Comparison of ENCODE assay signal across 12 cellular contexts in genomic region chr12:56668197-56668457, GRCh38. TPM values are rescaled to one million over a fixed set of nuclear protein-coding genes. Genes with fewer than 3 reads are reported as not detected.
DNase-seq lines count a peak whose midpoint lies in the region; ATAC-seq and TF ChIP-seq lines count a peak whose summit lies in the region.
"Had no signal": no experiment of that assay in that cellular context is flagged by ENCODE, and none has a peak within 500 bp of the region (broad histone marks: within the 10 kb centered on the region; RNA-seq: fewer than 3 reads in every experiment).

No MANE protein-coding gene starts in this region.

- no peaks in the 10 kb centered on the region for H3K27me3 Mint-ChIP-seq in activated naive CD4-positive, alpha-beta T cell treated with anti-CD3 and anti-CD28 coated beads, Interleukin-2, amount 50 U/mL, for 24 hours
- no peaks in the 10 kb centered on the region for H3K27me3 Mint-ChIP-seq in activated naive CD8-positive, alpha-beta T cell
- no peaks in the 10 kb centered on the region for H3K27me3 Mint-ChIP-seq in stimulated activated naive CD8-positive, alpha-beta T cell treated with anti-CD3 and anti-CD28 coated beads, Interleukin-15, amount 100 ng/mL, for 72 hours
- H3K27me3 Mint-ChIP-seq in T-cell, result no peaks in the 10 kb centered on the region

- POLR2A ChIA-PET in HCT116 (lab: Charles Lee) (no interaction called here), T-cell (lab: Charles Lee) (no interaction called here)

- RAD21 ChIA-PET in HCT116 (lab: Charles Lee; ENCODE audit: low non-redundant PET in 1 of 2, low total read pairs in 2 of 2, uncharacterized antibody in 2 of 2, unreplicated experiment in 2 of 2), result no interaction called here

- no peaks in the 10 kb centered on the region for H3K9me3 ChIP-seq in HCT116 (ENCODE audit: control insufficient read depth in 1 of 2, insufficient read depth in 1 of 2, low read depth in 1 of 2, low read length in 2 of 2)

- H3K4me2 ChIP-seq in HCT116 (ENCODE audit: low read length), result peak overlapping the region; percentile 40; the same call in 1 of the 2 replicates

- intact Hi-C loops in HCT116 (cut with micrococcal nuclease), result no loop called here

- peaks cover 11 to 44% of the 10 kb centered on the region in 2 experiments for H3K4me1 ChIP-seq in HCT116 (ENCODE audit: control insufficient read depth in 1 of 2, insufficient read depth in 2 of 2, low read length in 2 of 2)

- H3K27ac Mint-ChIP-seq in activated naive CD4-positive, alpha-beta T cell treated with anti-CD3 and anti-CD28 coated beads, Interleukin-2, amount 50 U/mL, for 24 hours, result peak overlapping the region; percentile 17
- peak overlapping the region; percentile 42 for H3K27ac Mint-ChIP-seq in activated naive CD8-positive, alpha-beta T cell
- peak overlapping the region in 1 of 2 donors; percentile 19 for H3K27ac Mint-ChIP-seq in stimulated activated naive CD8-positive, alpha-beta T cell treated with anti-CD3 and anti-CD28 coated beads, Interleukin-15, amount 100 ng/mL, for 72 hours
- H3K27ac Mint-ChIP-seq in T-cell, result peak overlapping the region in 1 of 2 donors; percentile 47

- peaks cover 57 to 83% of the 10 kb centered on the region in 2 experiments for H3K36me3 ChIP-seq in HCT116 (ENCODE audit: control insufficient read depth in 1 of 2, insufficient read depth in 2 of 2, low read length in 2 of 2)

- no TSS peak for BruUV-seq in HCT116 (replicated peaks; lab: Mats Ljungman, UMichigan)

- H3K27ac ChIP-seq in HCT116 (ENCODE audit: low read depth, low read length), result peak overlapping the region; percentile 4; the same call in 1 of the 2 replicates

- no peak overlapping the region for H3K4me3 Mint-ChIP-seq in activated naive CD4-positive, alpha-beta T cell treated with anti-CD3 and anti-CD28 coated beads, Interleukin-2, amount 50 U/mL, for 24 hours
- H3K4me3 Mint-ChIP-seq in activated naive CD8-positive, alpha-beta T cell, result peak overlapping the region; percentile 25
- peak overlapping the region; percentile 23 to 26 for H3K4me3 Mint-ChIP-seq in stimulated activated naive CD8-positive, alpha-beta T cell treated with anti-CD3 and anti-CD28 coated beads, Interleukin-15, amount 100 ng/mL, for 72 hours
- no peak overlapping the region for H3K4me3 Mint-ChIP-seq in T-cell

- no peak overlapping the region for H3K4me3 ChIP-seq in HCT116 (replicated peaks in 1 of 2; ENCODE audit: low read depth in 1 of 2, low read length in 2 of 2)

- H3K36me3 Mint-ChIP-seq in activated naive CD4-positive, alpha-beta T cell treated with anti-CD3 and anti-CD28 coated beads, Interleukin-2, amount 50 U/mL, for 24 hours, result peaks cover 9% of the 10 kb centered on the region
- H3K36me3 Mint-ChIP-seq in activated naive CD8-positive, alpha-beta T cell, result peaks cover 9% of the 10 kb centered on the region
- H3K36me3 Mint-ChIP-seq in T-cell, result peaks cover 60% of the 10 kb centered on the region

- H4K20me1 ChIP-seq in HCT116 (ENCODE audit: insufficient read depth), result peaks cover 71% of the 10 kb centered on the region; the same call in 1 of the 2 replicates

- no peak for TF ChIP-seq POLR2A in HCT116 (IDR thresholded peaks at IDR 0.05; ENCODE audit: borderline replicate concordance, extremely low read depth, insufficient read depth, insufficient read length)

- H2AFZ ChIP-seq in HCT116 (ENCODE audit: low read depth, low read length, poor library complexity, severe bottlenecking), result no peak overlapping the region

- CTCF ChIA-PET in HCT116 (lab: Charles Lee), result interaction anchor here (1.5 kb wide), 1 partner anchor 31 kb away, joined by 4 read pairs; no protein-coding TSS in a partner anchor
- CTCF ChIA-PET in T-cell (lab: Charles Lee), result interaction anchor here in 1 of 2 donors (1.2 kb wide), 1 partner anchor 31 kb away, joined by 4 read pairs; no protein-coding TSS in a partner anchor

- no peak overlapping the region for H3K9ac ChIP-seq in HCT116 (ENCODE audit: low read length)

- DNase-seq in activated naive CD4-positive, alpha-beta T cell (lab: John Stamatoyannopoulos, UW), result no peak
- DNase-seq in HCT116 (ENCODE audit: low read depth, low spot score) (no peak), T-cell (no peak)
- no peak for DNase-seq in stimulated activated naive CD8-positive, alpha-beta T cell treated with anti-CD3 and anti-CD28 coated beads, Interleukin-15, amount 100 ng/mL, for 72 hours
- DNase-seq: IMR-90, NCI-H1930, NCI-H2171, NCI-H82, SIG-M5 had no signal

- ATAC-seq in HCT116 (no peak), GM19395 (IDR thresholded peaks at IDR 0.05; ENCODE audit: unreplicated experiment) (no peak), T-cell (replicated peaks in 1 of 4) (no peak)
- ATAC-seq in stimulated activated naive CD8-positive, alpha-beta T cell treated with anti-CD3 and anti-CD28 coated beads, Interleukin-15, amount 100 ng/mL, for 72 hours, result peak; percentile 64

- H3K9me2 ChIP-seq in HCT116 (ENCODE audit: insufficient read depth), result no peaks in the 10 kb centered on the region

- no peak for TF ChIP-seq CTCF in HCT116 (IDR thresholded peaks at IDR 0.05 in 2 of 3, conservative IDR thresholded peaks at IDR 0.05 in 1 of 3; ENCODE audit: borderline replicate concordance in 1 of 3, insufficient read depth in 1 of 3, low read depth in 2 of 3, low read length in 2 of 3)

- H3K4me1 Mint-ChIP-seq in activated naive CD4-positive, alpha-beta T cell treated with anti-CD3 and anti-CD28 coated beads, Interleukin-2, amount 50 U/mL, for 24 hours, result peaks cover 40% of the 10 kb centered on the region
- peaks cover 46% of the 10 kb centered on the region for H3K4me1 Mint-ChIP-seq in activated naive CD8-positive, alpha-beta T cell (ENCODE audit: low read depth)
- H3K4me1 Mint-ChIP-seq in stimulated activated naive CD8-positive, alpha-beta T cell treated with anti-CD3 and anti-CD28 coated beads, Interleukin-15, amount 100 ng/mL, for 72 hours, result peaks cover 41% of the 10 kb centered on the region
- H3K4me1 Mint-ChIP-seq in T-cell, result peaks cover 23 to 26% (median 24%) of the 10 kb centered on the region in 3 donors

- no peaks in the 10 kb centered on the region for H3K9me3 Mint-ChIP-seq in activated naive CD4-positive, alpha-beta T cell treated with anti-CD3 and anti-CD28 coated beads, Interleukin-2, amount 50 U/mL, for 24 hours
- H3K9me3 Mint-ChIP-seq in activated naive CD8-positive, alpha-beta T cell (ENCODE audit: low read depth), result no peaks in the 10 kb centered on the region
- no peaks in the 10 kb centered on the region for H3K9me3 Mint-ChIP-seq in stimulated activated naive CD8-positive, alpha-beta T cell treated with anti-CD3 and anti-CD28 coated beads, Interleukin-15, amount 100 ng/mL, for 72 hours
- H3K9me3 Mint-ChIP-seq in T-cell, result no peaks in the 10 kb centered on the region

- no peaks in the 10 kb centered on the region for H3K27me3 ChIP-seq in HCT116 (ENCODE audit: insufficient read depth, low read length)

- H3K79me2 ChIP-seq in HCT116 (ENCODE audit: insufficient read depth, low read length), result peaks cover 86% of the 10 kb centered on the region

- no peak for TF ChIP-seq RAD21 in HCT116 (IDR thresholded peaks at IDR 0.05; ENCODE audit: low read depth)

TF ChIP-seq in HCT116, 20 proteins besides CTCF, POLR2A, EP300 and RAD21:
- no peak for TF ChIP-seq SIN3A (IDR thresholded peaks at IDR 0.05; ENCODE audit: low read depth)
- TF ChIP-seq ZNF274 (IDR thresholded peaks at IDR 0.05; ENCODE audit: low read depth, low read length), result no peak
- no peak for TF ChIP-seq REST (IDR thresholded peaks at IDR 0.05; ENCODE audit: low read depth)

RNA-seq across cellular contexts. Expression of gene PTGES3, which starts 20.0 kb away (rescaled TPM):
- 404 TPM for total RNA-seq in HCT116 (2021; ENCODE audit: unreplicated experiment)
- polyA plus RNA-seq in HCT116 (2012), result 129 and 177 TPM in 2 replicates
- total RNA-seq in T-cell, result 100 to 1,000 TPM; 121 to 155 (median 145) TPM

RNA-seq across cellular contexts. Expression of gene ATP5F1B, which starts 22.3 kb away (rescaled TPM):
- 1,051 TPM for total RNA-seq in HCT116 (2021; ENCODE audit: unreplicated experiment)
- polyA plus RNA-seq in HCT116 (2012), result 997 and 1,023 TPM in 2 replicates
- total RNA-seq in T-cell, result 100 to 1,000 TPM; 252 to 290 (median 283) TPM

RNA-seq across cellular contexts. Expression of gene BAZ2A, which starts 38.0 kb away (rescaled TPM):
- total RNA-seq in HCT116 (2021; ENCODE audit: unreplicated experiment) (106 TPM), T-cell (100 to 1,000 TPM; 149 to 257 (median 172) TPM)
- polyA plus RNA-seq in HCT116 (2012), result 56.1 and 56.8 TPM in 2 replicates

RNA-seq across cellular contexts. Expression of gene NACA, which starts 57.0 kb away (rescaled TPM):
- 896 TPM for total RNA-seq in HCT116 (2021; ENCODE audit: unreplicated experiment)
- 1,514 and 1,706 TPM in 2 replicates for polyA plus RNA-seq in HCT116 (2012)
- 1,000 to 10,000 TPM; 1,098 to 1,258 (median 1,167) TPM for total RNA-seq in T-cell

Comparison
In these comparisons a context has a peak if more than half of its experiments do, and no peak if none do; other contexts are left out.
1. H3K4me3 Mint-ChIP-seq: peak in activated naive CD8-positive, alpha-beta T cell (single experiment) and stimulated activated naive CD8-positive, alpha-beta T cell treated with anti-CD3 and anti-CD28 coated beads, Interleukin-15, amount 100 ng/mL, for 72 hours (2 of 2); none in activated naive CD4-positive, alpha-beta T cell treated with anti-CD3 and anti-CD28 coated beads, Interleukin-2, amount 50 U/mL, for 24 hours (single experiment) and T-cell (0 of 3).